15 cellular contexts compared by ENCODE assay signal in genomic region chr18:42707080-42707479, GRCh38.
DNase-seq lines count a peak whose midpoint lies in the region; FAIRE-seq and TF ChIP-seq lines count a peak whose summit lies in the region.
"Had no signal": no experiment of that assay in that cellular context is flagged by ENCODE, and none has a peak within 500 bp of the region (broad histone marks: within the 10 kb centered on the region; RNA-seq: fewer than 3 reads in every experiment).

No MANE protein-coding gene starts in this region.

- H3K27me3 Mint-ChIP-seq in mesothelial cell of epicardium (ENCODE audit: low read depth), result no peaks in the 10 kb centered on the region

- H3K27me3 ChIP-seq in small intestine (ENCODE audit: control insufficient read depth in 2 of 2, insufficient read depth in 2 of 2, low read length in 2 of 2), result no peaks in the 10 kb centered on the region

- H3K27ac ChIP-seq in VCaP, result peak overlapping the region; percentile 59
- no peak overlapping the region for H3K27ac ChIP-seq in small intestine (ENCODE audit: low read depth in 1 of 2, low read length in 1 of 2)
- H3K27ac ChIP-seq: HL-60, SK-N-MC had no signal

- H3K4me3 ChIP-seq in small intestine (ENCODE audit: low read depth in 1 of 2, low read length in 2 of 2), result no peak overlapping the region
- H3K4me3 ChIP-seq: K562, SK-N-MC had no signal

- peaks cover 24% of the 10 kb centered on the region for H3K4me1 Mint-ChIP-seq in mesothelial cell of epicardium

- 74 to 96% (median 92%) methylated on average over 1 of the region's 1 CpG for WGBS in small intestine, 3 donors

- TF ChIP-seq CTCF in VCaP (conservative IDR thresholded peaks at IDR 0.05), result no peak
- no peak for TF ChIP-seq CTCF in mesothelial cell of epicardium (IDR thresholded peaks at IDR 0.05; ENCODE audit: unreplicated experiment)

- DNase-seq in NCI-H82 (lab: John Stamatoyannopoulos, UW) (peak; percentile 35), NCI-H82 treated with DMSO at 0.1 percent for 48 hours (lab: John Stamatoyannopoulos, UW; ENCODE audit: unreplicated experiment) (no peak), mesothelial cell of epicardium (ENCODE audit: low spot score in 2 of 2, unreplicated experiment in 2 of 2) (no peak), small intestine (no peak), urothelium cell line (ENCODE audit: low spot score) (no peak), globus pallidus (ENCODE audit: low spot score) (no peak)
- DNase-seq: Calu3, DMS79, GOT3 had no signal

- no peaks in the 10 kb centered on the region for H3K9me3 Mint-ChIP-seq in mesothelial cell of epicardium

- H3K4me3 Mint-ChIP-seq in mesothelial cell of epicardium, result no peak overlapping the region

- H3K9me3 ChIP-seq in small intestine (ENCODE audit: control insufficient read depth, low read depth), result no peaks in the 10 kb centered on the region

- peak overlapping the region; percentile 84 for H3K27ac Mint-ChIP-seq in mesothelial cell of epicardium

- FAIRE-seq in small intestine (lab: Jason Lieb, UNC) (no peak), urothelium cell line (lab: Jason Lieb, UNC) (no peak)
- FAIRE-seq: G401.6, GM12891, K562 had no signal

- H3K36me3 ChIP-seq in small intestine (ENCODE audit: control insufficient read depth in 2 of 2, insufficient read depth in 2 of 2, low read length in 2 of 2), result no peaks in the 10 kb centered on the region

- H3K4me1 ChIP-seq in small intestine (ENCODE audit: control insufficient read depth in 2 of 2, insufficient read depth in 1 of 2, low read depth in 1 of 2, low read length in 1 of 2), result no peaks in the 10 kb centered on the region

- H3K36me3 Mint-ChIP-seq in mesothelial cell of epicardium, result no peaks in the 10 kb centered on the region
